Comparison of ENCODE assay signal across 14 cellular contexts in the genomic region with DNA sequence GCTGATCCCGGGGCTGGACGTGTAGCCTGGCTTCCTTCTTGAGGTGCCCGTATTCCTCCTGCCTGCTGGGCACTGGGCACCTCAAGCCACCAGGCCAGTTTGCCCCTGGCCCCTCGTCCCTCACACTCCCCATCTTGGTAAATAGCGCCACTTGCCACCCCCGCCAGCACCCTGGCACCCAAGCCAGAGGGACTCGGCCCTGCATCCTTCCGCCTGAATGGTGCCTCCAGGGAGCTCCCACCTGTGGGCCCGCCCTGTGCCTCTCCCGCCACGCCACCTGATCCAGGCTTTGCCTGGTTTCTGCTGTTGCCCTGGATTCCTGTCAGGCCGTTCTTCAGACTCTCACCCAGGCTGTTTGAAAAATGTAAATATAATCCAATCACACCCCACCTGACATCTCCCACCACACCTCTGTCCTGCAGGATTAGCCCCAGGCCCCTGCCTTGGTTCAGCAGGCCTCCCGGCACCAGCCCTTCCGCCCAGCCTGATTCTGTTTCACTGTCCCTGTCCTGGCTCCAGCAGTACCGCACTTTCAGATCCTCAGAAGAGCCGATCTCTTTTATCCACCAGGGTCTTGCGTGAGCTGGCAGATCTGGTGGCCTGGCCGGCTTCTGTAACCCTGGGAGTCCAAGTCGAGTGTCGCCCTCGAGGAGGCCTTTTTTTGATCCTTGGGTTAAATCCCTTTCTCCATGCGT.
"Had no signal": no experiment of that assay in that cellular context is flagged by ENCODE, and none has a peak within 500 bp of the region (broad histone marks: within the 10 kb centered on the region; RNA-seq: fewer than 3 reads in every experiment).

No MANE protein-coding gene starts in this region.

- DNase-seq: activated CD4-positive, alpha-beta T cell treated with anti-CD3 and anti-CD28 coated beads, Interleukin-2, amount 10 ng/mL, durations not matched to agents 7 days and 5 days; activated CD4-positive, CD25-positive, alpha-beta regulatory T cell; activated effector memory CD4-positive, alpha-beta T cell treated with Interleukin-2 at 50 U/mL for 16 hours; activated naive CD8-positive, alpha-beta T cell treated with anti-CD3 and anti-CD28 coated beads, Interleukin-2, amount 10 ng/mL, durations not matched to agents 7 days and 5 days; heart left ventricle; naive thymus-derived CD4-positive, alpha-beta T cell; nucleus accumbens; psoas muscle; stimulated activated CD4-positive, alpha-beta T cell treated with anti-CD3 and anti-CD28 coated beads, Interleukin-12 subunit alpha, Interleukin-12 subunit beta, amount 100 ng/mL, for 4 hours; T-helper 2 cell; testis had no signal

- H3K4me3 Mint-ChIP-seq: activated CD4-positive, alpha-beta T cell treated with anti-CD3 and anti-CD28 coated beads, Interleukin-2, amount 10 ng/mL, durations not matched to agents 7 days and 5 days; activated naive CD8-positive, alpha-beta T cell treated with anti-CD3 and anti-CD28 coated beads, Interleukin-2, amount 10 ng/mL, durations not matched to agents 7 days and 5 days; naive thymus-derived CD4-positive, alpha-beta T cell; stimulated activated naive CD8-positive, alpha-beta T cell treated with anti-CD3 and anti-CD28 coated beads, Interleukin-15, Interleukin-2, amounts not matched to agents 100 ng/mL and 50 ng/mL, for 24 hours had no signal

- H3K4me1 ChIP-seq: breast epithelium, psoas muscle, testis, vagina had no signal

- ATAC-seq: heart left ventricle; naive thymus-derived CD4-positive, alpha-beta T cell; psoas muscle had no signal

- H3K9me3 ChIP-seq: breast epithelium, heart left ventricle, psoas muscle, testis, vagina had no signal

- H3K4me1 Mint-ChIP-seq: activated CD4-positive, alpha-beta T cell treated with anti-CD3 and anti-CD28 coated beads, Interleukin-2, amount 10 ng/mL, durations not matched to agents 7 days and 5 days; activated naive CD8-positive, alpha-beta T cell treated with anti-CD3 and anti-CD28 coated beads, Interleukin-2, amount 10 ng/mL, durations not matched to agents 7 days and 5 days had no signal

- H3K9me3 Mint-ChIP-seq: activated CD4-positive, alpha-beta T cell treated with anti-CD3 and anti-CD28 coated beads, Interleukin-2, amount 10 ng/mL, durations not matched to agents 7 days and 5 days; activated naive CD8-positive, alpha-beta T cell treated with anti-CD3 and anti-CD28 coated beads, Interleukin-2, amount 10 ng/mL, durations not matched to agents 7 days and 5 days; stimulated activated naive CD8-positive, alpha-beta T cell treated with anti-CD3 and anti-CD28 coated beads, Interleukin-15, Interleukin-2, amounts not matched to agents 100 ng/mL and 50 ng/mL, for 24 hours had no signal

- H3K27ac ChIP-seq: breast epithelium, heart left ventricle, psoas muscle, testis, vagina had no signal

- H3K27me3 Mint-ChIP-seq: activated CD4-positive, alpha-beta T cell treated with anti-CD3 and anti-CD28 coated beads, Interleukin-2, amount 10 ng/mL, durations not matched to agents 7 days and 5 days; activated naive CD8-positive, alpha-beta T cell treated with anti-CD3 and anti-CD28 coated beads, Interleukin-2, amount 10 ng/mL, durations not matched to agents 7 days and 5 days; naive thymus-derived CD4-positive, alpha-beta T cell; stimulated activated naive CD8-positive, alpha-beta T cell treated with anti-CD3 and anti-CD28 coated beads, Interleukin-15, Interleukin-2, amounts not matched to agents 100 ng/mL and 50 ng/mL, for 24 hours had no signal

- H3K27me3 ChIP-seq: breast epithelium, heart left ventricle, testis, vagina had no signal

- H3K27ac Mint-ChIP-seq: activated CD4-positive, alpha-beta T cell treated with anti-CD3 and anti-CD28 coated beads, Interleukin-2, amount 10 ng/mL, durations not matched to agents 7 days and 5 days; activated naive CD8-positive, alpha-beta T cell treated with anti-CD3 and anti-CD28 coated beads, Interleukin-2, amount 10 ng/mL, durations not matched to agents 7 days and 5 days; stimulated activated naive CD8-positive, alpha-beta T cell treated with anti-CD3 and anti-CD28 coated beads, Interleukin-15, Interleukin-2, amounts not matched to agents 100 ng/mL and 50 ng/mL, for 24 hours had no signal

- H3K4me3 ChIP-seq: breast epithelium, heart left ventricle, psoas muscle, testis, vagina had no signal
